Comparison of ENCODE assay signal across 19 cellular contexts in genomic region chr6:115729036-115729435, GRCh38.
DNase-seq lines count a peak whose midpoint lies in the region; ATAC-seq and TF ChIP-seq lines count a peak whose summit lies in the region.
"Had no signal": no experiment of that assay in that cellular context is flagged by ENCODE, and none has a peak within 500 bp of the region (broad histone marks: within the 10 kb centered on the region; RNA-seq: fewer than 3 reads in every experiment).

No MANE protein-coding gene starts in this region.

- 80 to 89% (median 87%) methylated on average over 5 of the region's 5 CpGs for WGBS in spleen, 5 donors
- WGBS in right cardiac atrium, result 82% methylated on average over 5 of the region's 5 CpGs

- H3K4me1 Mint-ChIP-seq in MCF 10A (ENCODE audit: insufficient read depth, unreplicated experiment), result no peaks in the 10 kb centered on the region
- H3K4me1 Mint-ChIP-seq: GM23338 had no signal

- no TSS peak for BruUV-seq in MCF 10A (replicated peaks; lab: Mats Ljungman, UMichigan)

- DNase-seq in MCF 10A (ENCODE audit: unreplicated experiment) (peak; percentile 6), breast epithelium (ENCODE audit: low spot score in 2 of 2) (no peak), SJCRH30 (peak; percentile 27 to 30), epithelial cell of esophagus (ENCODE audit: low read depth) (peak; percentile 12), spleen (peak; percentile 42), right cardiac atrium (no peak)
- no peak for DNase-seq in stimulated activated CD8-positive, alpha-beta memory T cell treated with anti-CD3 and anti-CD28 coated beads, Interleukin-4, amount 100 ng/mL, for 48 hours
- DNase-seq: CD4-positive, alpha-beta T cell; DMS153; NCI-H1105; NCI-H1694 treated with DMSO at 0.1 percent for 48 hours; NCI-H2227 treated with DMSO at 0.1 percent for 48 hours; NCI-H524 had no signal

- intact Hi-C loops in MCF 10A (cut with micrococcal nuclease) (no loop called here), breast epithelium (cut with DNase I; ENCODE audit: low total_unique reads) (no loop called here), spleen (cut with DNase I; ENCODE audit: low total_unique reads) (no loop called here), right cardiac atrium (cut with DNase I) (no loop called here)

- TF ChIP-seq POLR2A in breast epithelium (IDR thresholded peaks at IDR 0.05), result no peak
- no peak for TF ChIP-seq POLR2A in spleen (IDR thresholded peaks at IDR 0.05)

- no peaks in the 10 kb centered on the region for H3K36me3 Mint-ChIP-seq in MCF 10A (ENCODE audit: insufficient read depth, unreplicated experiment)

- H3K9me3 ChIP-seq in breast epithelium, result no peaks in the 10 kb centered on the region
- H3K9me3 ChIP-seq in SJCRH30 (replicated peaks), result no peaks in the 10 kb centered on the region
- no peaks in the 10 kb centered on the region for H3K9me3 ChIP-seq in spleen
- H3K9me3 ChIP-seq in right cardiac atrium (ENCODE audit: control insufficient read depth, low read length), result no peaks in the 10 kb centered on the region
- H3K9me3 ChIP-seq: SJSA1 had no signal

- no peak overlapping the region for H3K27ac Mint-ChIP-seq in MCF 10A (ENCODE audit: low read depth, unreplicated experiment)
- H3K27ac Mint-ChIP-seq: CD4-positive, alpha-beta T cell; GM23338 had no signal

- no peak for ATAC-seq in GM18909 (IDR thresholded peaks at IDR 0.05; ENCODE audit: poor library complexity, unreplicated experiment)
- no peak for ATAC-seq in right cardiac atrium
- ATAC-seq: GM23338, HCT116 had no signal

- no peaks in the 10 kb centered on the region for H3K27me3 Mint-ChIP-seq in MCF 10A (ENCODE audit: insufficient read depth, unreplicated experiment)
- H3K27me3 Mint-ChIP-seq: CD4-positive, alpha-beta T cell had no signal

- TF ChIP-seq CTCF in MCF 10A (IDR thresholded peaks at IDR 0.05; ENCODE audit: unreplicated experiment) (no peak), breast epithelium (IDR thresholded peaks at IDR 0.05) (no peak), epithelial cell of esophagus (IDR thresholded peaks at IDR 0.05; ENCODE audit: insufficient read depth, low read depth, low read length, missing control alignments) (no peak), spleen (IDR thresholded peaks at IDR 0.05 in 8 of 11, conservative IDR thresholded peaks at IDR 0.05 in 3 of 11) (no peak)

- no peak overlapping the region for H3K4me3 Mint-ChIP-seq in MCF 10A (ENCODE audit: unreplicated experiment)
- H3K4me3 Mint-ChIP-seq: CD4-positive, alpha-beta T cell; GM23338 had no signal

- POLR2A ChIA-PET in MCF 10A (lab: Yijun Ruan, JAX), result no interaction called here

- H3K9me3 Mint-ChIP-seq in MCF 10A (ENCODE audit: unreplicated experiment), result no peaks in the 10 kb centered on the region
- H3K9me3 Mint-ChIP-seq: GM23338 had no signal

- H3K27me3 ChIP-seq in breast epithelium (no peaks in the 10 kb centered on the region), SJCRH30 (no peaks in the 10 kb centered on the region), spleen (replicated peaks in 1 of 7) (no peaks in the 10 kb centered on the region), right cardiac atrium (ENCODE audit: control insufficient read depth, insufficient read depth) (no peaks in the 10 kb centered on the region)
- H3K27me3 ChIP-seq: SJSA1 had no signal

- CTCF ChIA-PET in MCF 10A (lab: Yijun Ruan, JAX), result no interaction called here

- H3K36me3 ChIP-seq in breast epithelium, result no peaks in the 10 kb centered on the region
- H3K36me3 ChIP-seq in SJCRH30, result no peaks in the 10 kb centered on the region
- H3K36me3 ChIP-seq in spleen, result no peaks in the 10 kb centered on the region
- H3K36me3 ChIP-seq: SJSA1 had no signal

- H3K4me3 ChIP-seq in breast epithelium, result no peak overlapping the region
- H3K4me3 ChIP-seq in SJCRH30, result no peak overlapping the region
- H3K4me3 ChIP-seq in epithelial cell of esophagus (ENCODE audit: low read length), result no peak overlapping the region
- no peak overlapping the region for H3K4me3 ChIP-seq in spleen
- H3K4me3 ChIP-seq in right cardiac atrium (ENCODE audit: low read length), result no peak overlapping the region
- H3K4me3 ChIP-seq: GM23338, PC-9, SJSA1 had no signal

- H3K27ac ChIP-seq in breast epithelium (no peak overlapping the region), SJCRH30 (no peak overlapping the region), spleen (no peak overlapping the region), right cardiac atrium (ENCODE audit: low read length) (no peak overlapping the region)
- H3K27ac ChIP-seq: 22Rv1, PC-9, SJSA1 had no signal

- H3K4me1 ChIP-seq in breast epithelium, result no peaks in the 10 kb centered on the region
- H3K4me1 ChIP-seq in SJCRH30, result no peaks in the 10 kb centered on the region
- no peaks in the 10 kb centered on the region for H3K4me1 ChIP-seq in spleen
- no peaks in the 10 kb centered on the region for H3K4me1 ChIP-seq in right cardiac atrium (ENCODE audit: control insufficient read depth, insufficient read depth, low read length)
- H3K4me1 ChIP-seq: SJSA1 had no signal

Comparison
In these comparisons a context has a peak if more than half of its experiments do, and no peak if none do; other contexts are left out.
1. DNase-seq: peak in MCF 10A (single experiment), SJCRH30 (2 of 2), epithelial cell of esophagus (single experiment) and spleen (single experiment); none in breast epithelium (0 of 2), stimulated activated CD8-positive, alpha-beta memory T cell treated with anti-CD3 and anti-CD28 coated beads, Interleukin-4, amount 100 ng/mL, for 48 hours (single experiment) and right cardiac atrium (0 of 3).